ENCODE assay signal across 9 cellular contexts in the genomic region with DNA sequence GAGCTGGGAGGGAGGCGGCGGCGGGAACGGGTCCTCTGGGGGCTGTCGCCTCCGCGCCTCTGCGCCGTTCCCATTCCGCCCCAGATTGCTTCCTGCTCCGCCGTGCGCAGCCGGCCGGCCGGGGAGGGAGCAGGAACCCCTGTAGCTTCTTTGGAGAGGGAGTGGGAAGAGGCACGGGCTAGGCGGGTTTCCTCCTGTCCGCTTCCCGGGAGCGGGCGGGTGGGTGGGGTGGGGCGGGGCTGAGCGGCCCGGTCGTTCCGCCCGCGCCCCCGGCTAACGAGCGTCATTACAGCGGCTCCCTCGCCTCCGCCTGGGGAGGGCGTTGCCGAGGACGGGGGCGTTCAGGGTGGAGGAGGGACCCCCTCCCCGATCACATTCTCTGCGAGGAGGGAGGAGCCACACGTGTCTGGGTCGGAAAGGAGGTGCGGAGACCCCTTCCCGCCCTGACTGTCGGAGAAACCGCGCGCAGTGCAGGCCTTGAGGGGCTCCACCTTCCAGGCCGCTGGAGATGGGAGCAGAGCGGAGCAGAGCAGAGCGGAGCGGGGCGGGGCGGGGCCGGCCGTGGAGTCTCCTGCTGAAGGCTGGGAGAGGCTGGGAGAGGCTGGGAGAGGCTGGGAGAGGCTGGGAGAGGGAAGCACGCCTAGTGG. TPM values are rescaled to one million over a fixed set of nuclear protein-coding genes. Genes with fewer than 3 reads are reported as not detected.
DNase-seq lines count a peak whose midpoint lies in the region; ATAC-seq and TF ChIP-seq lines count a peak whose summit lies in the region.
"Had no signal": no experiment of that assay in that cellular context is flagged by ENCODE, and none has a peak within 500 bp of the region (broad histone marks: within the 10 kb centered on the region; RNA-seq: fewer than 3 reads in every experiment).

No MANE protein-coding gene starts in this region.

- H3K4me3 ChIP-seq in fibroblast of mammary gland (ENCODE audit: control insufficient read depth, low read depth, low read length): peak overlapping the region; percentile 34
- H3K4me3 ChIP-seq in mucosa of rectum (ENCODE audit: low read length in 2 of 2): peak overlapping the region; percentile 51 to 62
- H3K4me3 ChIP-seq in upper lobe of left lung: peak overlapping the region in 3 of 4 donors; percentile 25 to 40 (median 34)

- no peak for TF ChIP-seq POLR2A in upper lobe of left lung (IDR thresholded peaks at IDR 0.05)

- H3K27me3 ChIP-seq in mucosa of rectum (ENCODE audit: control insufficient read depth in 2 of 2, insufficient read depth in 2 of 2, low read length in 2 of 2): no peaks in the 10 kb centered on the region
- H3K27me3 ChIP-seq in upper lobe of left lung: no peaks in the 10 kb centered on the region

- H3K4me1 ChIP-seq in mucosa of rectum (ENCODE audit: control insufficient read depth in 2 of 2, insufficient read depth in 2 of 2, low read length in 2 of 2) (peaks cover 5 to 14% of the 10 kb centered on the region in 2 donors), upper lobe of left lung (peaks cover 10 to 27% (median 14%) of the 10 kb centered on the region in 4 donors)

- no peak overlapping the region for H3K27ac Mint-ChIP-seq in T-cell

- peaks cover 5 to 9% (median 6%) of the 10 kb centered on the region in 3 donors for H3K4me1 Mint-ChIP-seq in T-cell

- peak overlapping the region; percentile 63 to 83 for H3K27ac ChIP-seq in mucosa of rectum (ENCODE audit: low read depth in 2 of 2, low read length in 2 of 2)
- H3K27ac ChIP-seq in upper lobe of left lung: peak overlapping the region in 1 of 4 donors; percentile 11

- no peaks in the 10 kb centered on the region for H3K9me3 Mint-ChIP-seq in T-cell

- H3K9me3 ChIP-seq in mucosa of rectum (ENCODE audit: control insufficient read depth in 2 of 2, low read length in 2 of 2): no peaks in the 10 kb centered on the region
- H3K9me3 ChIP-seq in upper lobe of left lung: no peaks in the 10 kb centered on the region

- H3K27me3 Mint-ChIP-seq in T-cell: no peaks in the 10 kb centered on the region

- peak overlapping the region in 1 of 2 donors; percentile 53 for H3K9ac ChIP-seq in mucosa of rectum (ENCODE audit: low read depth in 1 of 2, low read length in 2 of 2)

- ATAC-seq in upper lobe of left lung (ENCODE audit: low FRiP score in 2 of 2): peak in 1 of 2 donors; percentile 26
- ATAC-seq in T-cell (replicated peaks in 1 of 4): no peak
- ATAC-seq in HG03095 (IDR thresholded peaks at IDR 0.05; ENCODE audit: unreplicated experiment): no peak

- H3K36me3 Mint-ChIP-seq in T-cell: peaks cover 29% of the 10 kb centered on the region

- CTCF ChIA-PET in T-cell (lab: Charles Lee): interaction anchor here in 1 of 2 donors (0.5 kb wide), 1 partner anchor 9 kb away, joined by 3 read pairs; no protein-coding TSS in a partner anchor

- TF ChIP-seq EP300 in upper lobe of left lung (IDR thresholded peaks at IDR 0.05): no peak

- H3K4me3 Mint-ChIP-seq in T-cell: no peak overlapping the region

- POLR2A ChIA-PET in T-cell (lab: Charles Lee): no interaction called here

- peak; percentile 74 for DNase-seq in NCI-H69 (lab: John Stamatoyannopoulos, UW)
- DNase-seq in fibroblast of mammary gland (ENCODE audit: low read depth): no peak
- DNase-seq in upper lobe of left lung: peak in 1 of 2 donors; percentile 87
- DNase-seq in T-cell: no peak
- DNase-seq in Kasumi-1 (lab: John Stamatoyannopoulos, UW): no peak
- DNase-seq: effector CD8-positive, alpha-beta T cell had no signal

- 71 to 77% methylated on average over 15 to 58 of the region's 58 CpGs for WGBS in upper lobe of left lung, 2 donors

- H3K36me3 ChIP-seq in mucosa of rectum (ENCODE audit: control insufficient read depth in 2 of 2, insufficient read depth in 2 of 2, low read length in 2 of 2): peaks cover 17 to 26% of the 10 kb centered on the region in 2 donors
- H3K36me3 ChIP-seq in upper lobe of left lung: peaks cover 30 to 91% (median 73%) of the 10 kb centered on the region in 4 donors

- no peak for TF ChIP-seq CTCF in fibroblast of mammary gland (conservative IDR thresholded peaks at IDR 0.05; ENCODE audit: control insufficient read depth, insufficient read depth, low read depth, low read length)
- no peak for TF ChIP-seq CTCF in upper lobe of left lung (IDR thresholded peaks at IDR 0.05)

RNA-seq across cellular contexts. Expression of gene AGAP3, which starts 39.7 kb away (rescaled TPM):
- total RNA-seq in upper lobe of left lung: 100 to 1,000 TPM; 122 to 350 (median 182) TPM
- 10 to 100 TPM; 28.2 to 67.3 (median 50.9) TPM for total RNA-seq in T-cell

RNA-seq across cellular contexts. Expression of gene GBX1, which starts 41.5 kb away (rescaled TPM):
- total RNA-seq in upper lobe of left lung: not detected
- total RNA-seq in T-cell: not detected
- total RNA-seq: SK-MEL-5 had no signal

RNA-seq across cellular contexts. Expression of gene TMUB1, which starts 42.7 kb away (rescaled TPM):
- total RNA-seq in upper lobe of left lung (10 to 100 TPM; 35.3 to 72.9 (median 51.6) TPM), T-cell (10 to 100 TPM; 44.0 to 67.0 (median 56.5) TPM)

RNA-seq across cellular contexts. Expression of gene FASTK, which starts 45.3 kb away (rescaled TPM):
- 100 to 1,000 TPM in 1 of 6 donors, 10 to 100 TPM in 5; 54.3 to 136 (median 78.0) TPM for total RNA-seq in upper lobe of left lung
- 100 to 1,000 TPM in 4 of 5 donors, 10 to 100 TPM in 1; 98.8 to 157 (median 151) TPM for total RNA-seq in T-cell
